31 cellular contexts compared by ENCODE assay signal in the genomic region with DNA sequence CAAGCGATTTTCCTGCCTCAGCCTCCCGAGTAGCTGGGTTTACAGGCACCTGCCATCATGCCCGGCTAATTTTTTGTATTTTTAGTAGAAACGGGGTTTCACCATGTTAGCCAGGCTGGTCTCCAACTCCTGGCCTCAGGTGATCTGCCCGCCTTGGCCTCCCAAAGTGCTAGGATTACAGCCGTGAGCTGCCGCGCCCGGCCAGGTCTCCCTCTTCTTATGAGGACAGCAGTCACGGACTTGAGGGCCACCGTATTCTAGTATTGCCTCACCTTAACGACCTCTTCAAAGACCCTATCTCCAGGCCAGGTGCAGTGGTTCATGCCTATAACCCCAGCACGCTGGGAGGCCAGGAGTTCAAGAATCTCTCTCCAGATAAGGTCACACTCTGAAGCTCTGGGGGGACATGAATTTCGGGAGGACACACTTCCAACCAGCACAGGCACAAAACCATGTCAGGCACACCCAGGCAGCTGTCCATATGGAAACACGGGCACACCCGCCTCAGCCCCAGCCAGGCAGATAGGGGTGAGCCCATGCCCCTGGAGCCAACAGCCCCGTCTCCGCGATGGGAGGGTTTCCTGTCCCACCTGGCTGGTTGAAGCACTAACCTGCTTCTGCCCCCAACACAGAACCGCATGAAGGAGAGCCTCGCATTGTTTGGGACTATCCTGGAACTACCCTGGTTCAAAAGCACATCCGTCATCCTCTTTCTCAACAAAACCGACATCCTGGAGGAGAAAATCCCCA. TPM values are rescaled to one million over a fixed set of nuclear protein-coding genes. Genes with fewer than 3 reads are reported as not detected.
DNase-seq lines count a peak whose midpoint lies in the region; ATAC-seq and TF ChIP-seq lines count a peak whose summit lies in the region.
"Had no signal": no experiment of that assay in that cellular context is flagged by ENCODE, and none has a peak within 500 bp of the region (broad histone marks: within the 10 kb centered on the region; RNA-seq: fewer than 3 reads in every experiment).

No MANE protein-coding gene starts in this region.

- H3K27ac Mint-ChIP-seq in activated naive CD4-positive, alpha-beta T cell treated with anti-CD3 and anti-CD28 coated beads, Interleukin-2, amount 10 ng/mL, durations not matched to agents 7 days and 5 days, result peak overlapping the region; percentile 68
- peak overlapping the region; percentile 44 for H3K27ac Mint-ChIP-seq in activated T-helper 2 cell treated with anti-CD3 and anti-CD28 coated beads, Interferon-gamma antibody, Interleukin-2, Interleukin-4, amounts not matched to agents 10 μg/mL and 5 μg/mL and 100 μg/mL, durations not matched to agents 14 hours and 24 hours and 36 hours
- H3K27ac Mint-ChIP-seq: activated CD8-positive, alpha-beta memory T cell treated with anti-CD3 and anti-CD28 coated beads, Interleukin-2, amount 10 ng/mL, durations not matched to agents 7 days and 5 days; dendritic cell treated with granulocyte-macrophage colony-stimulating factor and Interleukin-4, amounts not matched to agents 40 ng/mL and 50 ng/mL, for 4 days; mesothelial cell of epicardium; type B pancreatic cell had no signal

- no peak for ATAC-seq in DND-41 (ENCODE audit: insufficient read depth, low read depth)
- no peak for ATAC-seq in omental fat pad (ENCODE audit: low FRiP score)
- ATAC-seq: activated CD8-positive, alpha-beta memory T cell treated with anti-CD3 and anti-CD28 coated beads, Interleukin-2, amount 10 ng/mL, durations not matched to agents 7 days and 5 days; body of pancreas; heart left ventricle; sciatic nerve had no signal

- H3K9me3 Mint-ChIP-seq in activated naive CD4-positive, alpha-beta T cell treated with anti-CD3 and anti-CD28 coated beads, Interleukin-2, amount 10 ng/mL, durations not matched to agents 7 days and 5 days, result peaks cover 15% of the 10 kb centered on the region
- H3K9me3 Mint-ChIP-seq in activated T-helper 2 cell treated with anti-CD3 and anti-CD28 coated beads, Interferon-gamma antibody, Interleukin-2, Interleukin-4, amounts not matched to agents 10 μg/mL and 5 μg/mL and 100 μg/mL, durations not matched to agents 14 hours and 24 hours and 36 hours, result peaks cover 10% of the 10 kb centered on the region
- H3K9me3 Mint-ChIP-seq: type B pancreatic cell had no signal

- no peak for TF ChIP-seq CTCF in DND-41 (IDR thresholded peaks at IDR 0.05; ENCODE audit: borderline replicate concordance, extremely low read depth, low read length, poor library complexity, severe bottlenecking)
- no peak for TF ChIP-seq CTCF in omental fat pad (IDR thresholded peaks at IDR 0.05)

- H3K27ac ChIP-seq in DND-41 (ENCODE audit: low read length) (peak overlapping the region; percentile 93), neuronal stem cell (replicated peaks; ENCODE audit: low read length) (no peak overlapping the region)
- H3K27ac ChIP-seq: body of pancreas, heart left ventricle, prostate gland, SK-N-MC had no signal

- H3K4ac ChIP-seq in neuronal stem cell (ENCODE audit: low read length), result no peak overlapping the region

- H3K4me1 ChIP-seq in DND-41 (ENCODE audit: insufficient read depth, low read length), result peaks cover 41% of the 10 kb centered on the region
- peaks cover 0 to 2% of the 10 kb centered on the region in 2 donors for H3K4me1 ChIP-seq in neuronal stem cell (ENCODE audit: control insufficient read depth in 2 of 2, insufficient read depth in 1 of 2, low read depth in 1 of 2, low read length in 2 of 2)
- H3K4me1 ChIP-seq: body of pancreas, prostate gland had no signal

- no peak overlapping the region for H4K91ac ChIP-seq in neuronal stem cell (ENCODE audit: low read depth, low read length, poor library complexity)

- H3K9ac ChIP-seq in DND-41 (ENCODE audit: low read depth, low read length) (no peak overlapping the region), neuronal stem cell (ENCODE audit: low read depth, low read length, poor library complexity) (no peak overlapping the region)

- H2BK15ac ChIP-seq in neuronal stem cell (ENCODE audit: low read length), result no peak overlapping the region

- no peak overlapping the region for H3K4me3 Mint-ChIP-seq in activated naive CD4-positive, alpha-beta T cell treated with anti-CD3 and anti-CD28 coated beads, Interleukin-2, amount 10 ng/mL, durations not matched to agents 7 days and 5 days
- H3K4me3 Mint-ChIP-seq in activated T-helper 2 cell treated with anti-CD3 and anti-CD28 coated beads, Interferon-gamma antibody, Interleukin-2, Interleukin-4, amounts not matched to agents 10 μg/mL and 5 μg/mL and 100 μg/mL, durations not matched to agents 14 hours and 24 hours and 36 hours (ENCODE audit: low read depth), result no peak overlapping the region
- H3K4me3 Mint-ChIP-seq: activated CD8-positive, alpha-beta memory T cell treated with anti-CD3 and anti-CD28 coated beads, Interleukin-2, amount 10 ng/mL, durations not matched to agents 7 days and 5 days; central memory CD8-positive, alpha-beta T cell; dendritic cell treated with granulocyte-macrophage colony-stimulating factor and Interleukin-4, amounts not matched to agents 40 ng/mL and 50 ng/mL, for 4 days; mesothelial cell of epicardium; type B pancreatic cell had no signal

- no peaks in the 10 kb centered on the region for H3K27me3 Mint-ChIP-seq in activated naive CD4-positive, alpha-beta T cell treated with anti-CD3 and anti-CD28 coated beads, Interleukin-2, amount 10 ng/mL, durations not matched to agents 7 days and 5 days
- H3K27me3 Mint-ChIP-seq in activated T-helper 2 cell treated with anti-CD3 and anti-CD28 coated beads, Interferon-gamma antibody, Interleukin-2, Interleukin-4, amounts not matched to agents 10 μg/mL and 5 μg/mL and 100 μg/mL, durations not matched to agents 14 hours and 24 hours and 36 hours (ENCODE audit: low read depth), result no peaks in the 10 kb centered on the region
- H3K27me3 Mint-ChIP-seq: activated CD8-positive, alpha-beta memory T cell treated with anti-CD3 and anti-CD28 coated beads, Interleukin-2, amount 10 ng/mL, durations not matched to agents 7 days and 5 days; central memory CD8-positive, alpha-beta T cell; dendritic cell treated with granulocyte-macrophage colony-stimulating factor and Interleukin-4, amounts not matched to agents 40 ng/mL and 50 ng/mL, for 4 days had no signal

- no peaks in the 10 kb centered on the region for H3K27me3 ChIP-seq in DND-41 (ENCODE audit: insufficient read depth, low read length, poor library complexity)
- peaks cover 0 to 2% (median 0%) of the 10 kb centered on the region in 3 experiments for H3K27me3 ChIP-seq in neuronal stem cell (ENCODE audit: control insufficient read depth in 3 of 3, insufficient read depth in 3 of 3, low read depth in 1 of 3, low read length in 3 of 3)
- H3K27me3 ChIP-seq: body of pancreas, heart left ventricle had no signal

- no peak overlapping the region for H3K18ac ChIP-seq in neuronal stem cell (ENCODE audit: low read length)

- H2BK5ac ChIP-seq in neuronal stem cell (ENCODE audit: low read length), result peak overlapping the region; percentile 56

- H3K4me2 ChIP-seq in DND-41 (ENCODE audit: insufficient read depth, low read length), result no peak overlapping the region
- H3K4me2 ChIP-seq in neuronal stem cell (ENCODE audit: insufficient read depth, low read length, poor library complexity, severe bottlenecking), result no peak overlapping the region

- H2BK12ac ChIP-seq in neuronal stem cell (ENCODE audit: low read length), result no peak overlapping the region

- no CpG with 5 or more reads among the region's 23 CpGs for WGBS in neuronal stem cell (ENCODE audit: extremely low coverage in 2 of 2, insufficient read length in 2 of 2, insufficient replicate concordance in 1 of 2), 2 donors

- intact Hi-C loops in activated T-helper 2 cell treated with anti-CD3 and anti-CD28 coated beads, Interferon-gamma antibody, Interleukin-2, Interleukin-4, amounts not matched to agents 10 μg/mL and 5 μg/mL and 100 μg/mL, durations not matched to agents 14 hours and 24 hours and 36 hours (cut with micrococcal nuclease), result no loop called here

- H3K79me1 ChIP-seq in neuronal stem cell (ENCODE audit: low read depth, low read length), result no peaks in the 10 kb centered on the region

- H3K9me3 ChIP-seq in DND-41 (ENCODE audit: insufficient read depth, low read length, severe bottlenecking), result peaks cover 5% of the 10 kb centered on the region
- peaks cover 0 to 3% of the 10 kb centered on the region in 2 donors for H3K9me3 ChIP-seq in neuronal stem cell (replicated peaks in 1 of 2; ENCODE audit: control insufficient read depth in 2 of 2, insufficient read depth in 1 of 2, low read depth in 1 of 2, low read length in 2 of 2)
- H3K9me3 ChIP-seq: body of pancreas, prostate gland had no signal

- H3K14ac ChIP-seq in neuronal stem cell (ENCODE audit: low read length), result peak overlapping the region; percentile 26

- peaks cover 53% of the 10 kb centered on the region for H3K36me3 Mint-ChIP-seq in activated naive CD4-positive, alpha-beta T cell treated with anti-CD3 and anti-CD28 coated beads, Interleukin-2, amount 10 ng/mL, durations not matched to agents 7 days and 5 days
- peaks cover 29% of the 10 kb centered on the region for H3K36me3 Mint-ChIP-seq in activated T-helper 2 cell treated with anti-CD3 and anti-CD28 coated beads, Interferon-gamma antibody, Interleukin-2, Interleukin-4, amounts not matched to agents 10 μg/mL and 5 μg/mL and 100 μg/mL, durations not matched to agents 14 hours and 24 hours and 36 hours (ENCODE audit: low read depth)
- H3K36me3 Mint-ChIP-seq: mesothelial cell of epicardium, type B pancreatic cell had no signal

- H3K36me3 ChIP-seq in DND-41 (ENCODE audit: insufficient read depth, low read length) (peaks cover 96% of the 10 kb centered on the region), neuronal stem cell (replicated peaks in 1 of 2; ENCODE audit: control insufficient read depth in 2 of 2, insufficient read depth in 2 of 2, low read length in 2 of 2) (no peaks in the 10 kb centered on the region)
- H3K36me3 ChIP-seq: prostate gland had no signal

- H3K4me3 ChIP-seq in DND-41 (ENCODE audit: low read depth in 1 of 2, low read length in 2 of 2) (no peak overlapping the region), neuronal stem cell (ENCODE audit: low read length in 2 of 2) (no peak overlapping the region)
- H3K4me3 ChIP-seq: body of pancreas, heart left ventricle, prostate gland, SK-N-MC had no signal

- H2AK5ac ChIP-seq in neuronal stem cell (ENCODE audit: low read depth, low read length), result no peak overlapping the region

- H3K79me2 ChIP-seq in DND-41 (ENCODE audit: insufficient read depth, low read length), result peaks cover 83% of the 10 kb centered on the region

- H3K4me1 Mint-ChIP-seq in activated naive CD4-positive, alpha-beta T cell treated with anti-CD3 and anti-CD28 coated beads, Interleukin-2, amount 10 ng/mL, durations not matched to agents 7 days and 5 days, result peaks cover 26% of the 10 kb centered on the region
- peaks cover 19% of the 10 kb centered on the region for H3K4me1 Mint-ChIP-seq in activated T-helper 2 cell treated with anti-CD3 and anti-CD28 coated beads, Interferon-gamma antibody, Interleukin-2, Interleukin-4, amounts not matched to agents 10 μg/mL and 5 μg/mL and 100 μg/mL, durations not matched to agents 14 hours and 24 hours and 36 hours (ENCODE audit: low read depth)
- H3K4me1 Mint-ChIP-seq: central memory CD8-positive, alpha-beta T cell; mesothelial cell of epicardium had no signal

- no peak overlapping the region for H2BK120ac ChIP-seq in neuronal stem cell (ENCODE audit: low read depth, low read length)

- peaks cover 7% of the 10 kb centered on the region; the same call in 1 of the 2 replicates for H4K20me1 ChIP-seq in DND-41 (ENCODE audit: insufficient read depth, low read length)

- H2AFZ ChIP-seq in DND-41 (ENCODE audit: low read depth, low read length) (no peak overlapping the region), neuronal stem cell (ENCODE audit: low read length) (no peak overlapping the region)

- no peak overlapping the region for H4K8ac ChIP-seq in neuronal stem cell (ENCODE audit: low read depth, low read length)

- peak overlapping the region; percentile 34 for H3K23ac ChIP-seq in neuronal stem cell (ENCODE audit: low read depth, low read length, poor library complexity)

- CTCF ChIA-PET in activated naive CD4-positive, alpha-beta T cell treated with anti-CD3 and anti-CD28 coated beads, Interleukin-2, amount 10 ng/mL, durations not matched to agents 7 days and 5 days (lab: Charles Lee), result interaction anchor here (9.5 kb wide), 1 partner anchor 28 kb away, joined by 92 read pairs; no protein-coding TSS in a partner anchor

- DNase-seq in activated naive CD4-positive, alpha-beta T cell treated with anti-CD3 and anti-CD28 coated beads, Interleukin-2, amount 10 ng/mL, durations not matched to agents 7 days and 5 days, result no peak
- DNase-seq in activated naive CD4-positive, alpha-beta T cell (lab: John Stamatoyannopoulos, UW), result no peak
- DNase-seq in DND-41 (no peak), neuronal stem cell (ENCODE audit: low spot score) (no peak), foreskin melanocyte (no peak), omental fat pad (ENCODE audit: low spot score) (no peak)
- DNase-seq in activated T-helper 2 cell treated with anti-CD3 and anti-CD28 coated beads, Interferon-gamma antibody, Interleukin-2, Interleukin-4, amounts not matched to agents 10 μg/mL and 5 μg/mL and 100 μg/mL, durations not matched to agents 14 hours and 24 hours and 36 hours (ENCODE audit: low spot score), result no peak
- DNase-seq in stimulated activated CD4-positive, alpha-beta T cell treated with anti-CD3 and anti-CD28 coated beads, Interleukin-12 subunit alpha, Interleukin-12 subunit beta, amount 100 ng/mL, for 4 hours, result no peak
- DNase-seq: activated CD4-positive, CD25-positive, alpha-beta regulatory T cell treated with anti-CD3 and anti-CD28 coated beads, Interleukin-2, amount 50 U/mL, for 72 hours; activated CD8-positive, alpha-beta memory T cell treated with anti-CD3 and anti-CD28 coated beads, Interleukin-2, amount 10 ng/mL, durations not matched to agents 7 days and 5 days; body of pancreas; Calu3; DMS79 treated with DMSO at 0.1 percent for 48 hours; GF-D8; heart left ventricle; Karpas-422; kidney glomerular epithelial cell; NCI-H1417 treated with DMSO at 0.1 percent for 48 hours; NCI-H2029 treated with DMSO at 0.1 percent for 48 hours; NCI-H526 treated with DMSO at 0.1 percent for 48 hours; NK-92 treated with Interleukin-12 subunit alpha and Interleukin-12 subunit beta, amount 100 ng/mL, for 24 hours; stimulated activated CD4-positive, alpha-beta T cell treated with anti-CD3 and anti-CD28 coated beads, Interleukin-4, amount 100 ng/mL, for 1 hour had no signal

RNA-seq across cellular contexts. Expression of gene S1PR4, which starts 21.3 kb away (rescaled TPM):
- total RNA-seq in activated T-helper 2 cell treated with anti-CD3 and anti-CD28 coated beads, Interferon-gamma antibody, Interleukin-2, Interleukin-4, amounts not matched to agents 10 μg/mL and 5 μg/mL and 100 μg/mL, durations not matched to agents 14 hours and 24 hours and 36 hours, result 48.5 and 48.9 TPM in 2 replicates
- not detected for polyA plus RNA-seq in neuronal stem cell (2013, experiment 1 of 2)
- polyA plus RNA-seq in neuronal stem cell (2013, experiment 2 of 2), result not detected
- 10 to 100 TPM in 1 of 4 donors, 1 to 10 TPM in 3; 1.1 to 35.3 (median 9.4) TPM for total RNA-seq in omental fat pad
- total RNA-seq: Calu3, fibroblast of villous mesenchyme, mesothelial cell of epicardium had no signal
- polyA plus RNA-seq: BJ had no signal

RNA-seq across cellular contexts. Expression of gene GNA15, which starts 21.4 kb away (rescaled TPM):
- total RNA-seq in activated T-helper 2 cell treated with anti-CD3 and anti-CD28 coated beads, Interferon-gamma antibody, Interleukin-2, Interleukin-4, amounts not matched to agents 10 μg/mL and 5 μg/mL and 100 μg/mL, durations not matched to agents 14 hours and 24 hours and 36 hours, result 174 and 176 TPM in 2 replicates
- 0.01 TPM for polyA plus RNA-seq in neuronal stem cell (2013, experiment 1 of 2)
- polyA plus RNA-seq in neuronal stem cell (2013, experiment 2 of 2), result not detected
- 10 to 100 TPM; 10.2 to 33.7 (median 10.8) TPM for total RNA-seq in omental fat pad

RNA-seq across cellular contexts. Expression of gene NCLN, which starts 28.5 kb away (rescaled TPM):
- 86.3 and 88.1 TPM in 2 replicates for total RNA-seq in activated T-helper 2 cell treated with anti-CD3 and anti-CD28 coated beads, Interferon-gamma antibody, Interleukin-2, Interleukin-4, amounts not matched to agents 10 μg/mL and 5 μg/mL and 100 μg/mL, durations not matched to agents 14 hours and 24 hours and 36 hours
- polyA plus RNA-seq in neuronal stem cell (2013, experiment 1 of 2), result 20.8 TPM
- polyA plus RNA-seq in neuronal stem cell (2013, experiment 2 of 2), result 20.9 TPM
- 10 to 100 TPM; 33.6 to 65.7 (median 41.1) TPM for total RNA-seq in omental fat pad
